1 cellular context compared by ENCODE assay signal in the genomic region with DNA sequence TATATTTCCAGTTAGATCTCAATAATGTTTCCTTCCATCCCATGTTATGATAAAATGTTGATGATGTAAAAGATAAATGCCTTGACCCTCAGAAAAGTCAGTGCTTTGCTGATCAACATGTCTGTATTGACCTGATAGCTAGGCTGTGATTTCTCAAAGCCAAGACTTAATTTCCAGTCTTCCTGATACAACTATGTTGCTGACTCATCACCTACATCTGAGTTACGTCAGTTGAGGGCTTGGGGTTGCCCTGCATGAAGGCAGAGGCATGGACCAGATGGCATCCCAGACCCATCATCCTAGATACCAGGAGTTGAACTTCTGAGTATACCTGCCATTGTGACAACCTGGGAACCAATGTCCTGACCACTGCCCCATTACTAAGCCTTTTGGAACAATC.
A peak's percentile ranks its signal among the peaks of the same experiment; 100 is the strongest.
TF ChIP-seq lines count a peak whose summit lies in the region.

No MANE protein-coding gene starts in this region.

TF ChIP-seq in IMR-90, 13 proteins besides CTCF, POLR2A, EP300 and RAD21:
- TF ChIP-seq CEBPB (IDR thresholded peaks at IDR 0.05; ENCODE audit: low read depth, low read length) (no peak), MXI1 (IDR thresholded peaks at IDR 0.05; ENCODE audit: borderline replicate concordance, low read depth, low read length) (no peak), SMC3 (IDR thresholded peaks at IDR 0.05; ENCODE audit: low read depth, low read length) (no peak), BHLHE40 (IDR thresholded peaks at IDR 0.05; ENCODE audit: low read depth, low read length) (no peak), MAFK (IDR thresholded peaks at IDR 0.05; ENCODE audit: low read depth, low read length) (peak; percentile 45)
- TF ChIP-seq, protein P1, sequence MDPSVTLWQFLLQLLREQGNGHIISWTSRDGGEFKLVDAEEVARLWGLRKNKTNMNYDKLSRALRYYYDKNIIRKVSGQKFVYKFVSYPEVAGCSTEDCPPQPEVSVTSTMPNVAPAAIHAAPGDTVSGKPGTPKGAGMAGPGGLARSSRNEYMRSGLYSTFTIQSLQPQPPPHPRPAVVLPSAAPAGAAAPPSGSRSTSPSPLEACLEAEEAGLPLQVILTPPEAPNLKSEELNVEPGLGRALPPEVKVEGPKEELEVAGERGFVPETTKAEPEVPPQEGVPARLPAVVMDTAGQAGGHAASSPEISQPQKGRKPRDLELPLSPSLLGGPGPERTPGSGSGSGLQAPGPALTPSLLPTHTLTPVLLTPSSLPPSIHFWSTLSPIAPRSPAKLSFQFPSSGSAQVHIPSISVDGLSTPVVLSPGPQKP (IDR thresholded peaks at IDR 0.05; ENCODE audit: borderline replicate concordance, low read depth, low read length), result no peak
- TF ChIP-seq, protein P2, sequence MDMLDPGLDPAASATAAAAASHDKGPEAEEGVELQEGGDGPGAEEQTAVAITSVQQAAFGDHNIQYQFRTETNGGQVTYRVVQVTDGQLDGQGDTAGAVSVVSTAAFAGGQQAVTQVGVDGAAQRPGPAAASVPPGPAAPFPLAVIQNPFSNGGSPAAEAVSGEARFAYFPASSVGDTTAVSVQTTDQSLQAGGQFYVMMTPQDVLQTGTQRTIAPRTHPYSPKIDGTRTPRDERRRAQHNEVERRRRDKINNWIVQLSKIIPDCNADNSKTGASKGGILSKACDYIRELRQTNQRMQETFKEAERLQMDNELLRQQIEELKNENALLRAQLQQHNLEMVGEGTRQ (IDR thresholded peaks at IDR 0.05; ENCODE audit: low read depth, low read length), result no peak
